In genomic region chr21:25456672-25457071, GRCh38 we compare ENCODE assay signal across 8 cellular contexts.
A peak's percentile ranks its signal among the peaks of the same experiment; 100 is the strongest.
DNase-seq lines count a peak whose midpoint lies in the region; ATAC-seq and TF ChIP-seq lines count a peak whose summit lies in the region.

No MANE protein-coding gene starts in this region.

- peak overlapping the region; percentile 61 for H3K27ac Mint-ChIP-seq in activated CD4-positive, alpha-beta memory T cell treated with anti-CD3 and anti-CD28 coated beads, Interleukin-2, amount 10 ng/mL, durations not matched to agents 7 days and 5 days
- H3K27ac Mint-ChIP-seq in glutamatergic neuron (ENCODE audit: unreplicated experiment), result no peak overlapping the region

- no peak overlapping the region for H3K4me3 Mint-ChIP-seq in activated CD4-positive, alpha-beta memory T cell treated with anti-CD3 and anti-CD28 coated beads, Interleukin-2, amount 10 ng/mL, durations not matched to agents 7 days and 5 days
- no peak overlapping the region for H3K4me3 Mint-ChIP-seq in glutamatergic neuron (ENCODE audit: unreplicated experiment)

- ATAC-seq in GM18867 (IDR thresholded peaks at IDR 0.05; ENCODE audit: unreplicated experiment) (peak; percentile 51), HG02884 (IDR thresholded peaks at IDR 0.05; ENCODE audit: unreplicated experiment) (peak; percentile 45)

- no peak for TF ChIP-seq POLR2A in spleen (IDR thresholded peaks at IDR 0.05)

- intact Hi-C loops in spleen (cut with DNase I; ENCODE audit: low total_unique reads), result no loop called here

- TF ChIP-seq CTCF in spleen (IDR thresholded peaks at IDR 0.05 in 8 of 11, conservative IDR thresholded peaks at IDR 0.05 in 3 of 11) (no peak), glutamatergic neuron (IDR thresholded peaks at IDR 0.05; ENCODE audit: partially characterized antibody, unreplicated experiment) (no peak)

- H3K4me1 ChIP-seq in spleen, result peaks cover 5 to 31% (median 17%) of the 10 kb centered on the region in 6 donors

- no peaks in the 10 kb centered on the region for H3K36me3 Mint-ChIP-seq in activated CD4-positive, alpha-beta memory T cell treated with anti-CD3 and anti-CD28 coated beads, Interleukin-2, amount 10 ng/mL, durations not matched to agents 7 days and 5 days (ENCODE audit: low read depth)
- no peaks in the 10 kb centered on the region for H3K36me3 Mint-ChIP-seq in glutamatergic neuron (ENCODE audit: unreplicated experiment)

- H3K4me1 Mint-ChIP-seq in activated CD4-positive, alpha-beta memory T cell treated with anti-CD3 and anti-CD28 coated beads, Interleukin-2, amount 10 ng/mL, durations not matched to agents 7 days and 5 days, result peaks cover 45% of the 10 kb centered on the region
- no peaks in the 10 kb centered on the region for H3K4me1 Mint-ChIP-seq in glutamatergic neuron (ENCODE audit: low read depth, unreplicated experiment)

- WGBS in spleen, 5 donors, result 54 to 72% (median 66%) methylated on average over 3 of the region's 3 CpGs

- CTCF ChIA-PET in activated CD4-positive, alpha-beta memory T cell treated with anti-CD3 and anti-CD28 coated beads, Interleukin-2, amount 10 ng/mL, durations not matched to agents 7 days and 5 days (lab: Charles Lee), result interaction anchor here (0.8 to 1.6 kb wide), 2 partner anchors 11 to 97 kb away, joined by 3 to 4 read pairs; no protein-coding TSS in a partner anchor

- H3K9me3 Mint-ChIP-seq in activated CD4-positive, alpha-beta memory T cell treated with anti-CD3 and anti-CD28 coated beads, Interleukin-2, amount 10 ng/mL, durations not matched to agents 7 days and 5 days, result no peaks in the 10 kb centered on the region
- H3K9me3 Mint-ChIP-seq in glutamatergic neuron (ENCODE audit: unreplicated experiment), result no peaks in the 10 kb centered on the region

- no peaks in the 10 kb centered on the region for H3K9me3 ChIP-seq in spleen

- peak overlapping the region in 7 of 8 donors; percentile 30 to 74 (median 59) for H3K27ac ChIP-seq in spleen

- no peaks in the 10 kb centered on the region for H3K36me3 ChIP-seq in spleen

- H3K4me3 ChIP-seq in spleen, result peak overlapping the region in 1 of 8 donors; percentile 38

- H3K27me3 Mint-ChIP-seq in activated CD4-positive, alpha-beta memory T cell treated with anti-CD3 and anti-CD28 coated beads, Interleukin-2, amount 10 ng/mL, durations not matched to agents 7 days and 5 days, result no peaks in the 10 kb centered on the region
- H3K27me3 Mint-ChIP-seq in glutamatergic neuron (ENCODE audit: unreplicated experiment), result no peaks in the 10 kb centered on the region

- no peak for DNase-seq in activated CD4-positive, alpha-beta memory T cell treated with anti-CD3 and anti-CD28 coated beads, Interleukin-2, amount 10 ng/mL, durations not matched to agents 7 days and 5 days
- DNase-seq in spleen (no peak), NCI-H2227 treated with DMSO at 0.1 percent for 48 hours (lab: John Stamatoyannopoulos, UW) (no peak), T1000 (lab: John Stamatoyannopoulos, UW) (no peak), foreskin melanocyte (no peak), glutamatergic neuron (no peak)

- POLR2A ChIA-PET in activated CD4-positive, alpha-beta memory T cell treated with anti-CD3 and anti-CD28 coated beads, Interleukin-2, amount 10 ng/mL, durations not matched to agents 7 days and 5 days (lab: Charles Lee), result interaction anchor here (0.7 to 1.6 kb wide), 4 partner anchors 29 to 111 kb away, joined by 3 to 5 read pairs (median 3); no protein-coding TSS in a partner anchor

- no peaks in the 10 kb centered on the region for H3K27me3 ChIP-seq in spleen (replicated peaks in 1 of 7)
